17 cellular contexts compared by ENCODE assay signal in the genomic region with DNA sequence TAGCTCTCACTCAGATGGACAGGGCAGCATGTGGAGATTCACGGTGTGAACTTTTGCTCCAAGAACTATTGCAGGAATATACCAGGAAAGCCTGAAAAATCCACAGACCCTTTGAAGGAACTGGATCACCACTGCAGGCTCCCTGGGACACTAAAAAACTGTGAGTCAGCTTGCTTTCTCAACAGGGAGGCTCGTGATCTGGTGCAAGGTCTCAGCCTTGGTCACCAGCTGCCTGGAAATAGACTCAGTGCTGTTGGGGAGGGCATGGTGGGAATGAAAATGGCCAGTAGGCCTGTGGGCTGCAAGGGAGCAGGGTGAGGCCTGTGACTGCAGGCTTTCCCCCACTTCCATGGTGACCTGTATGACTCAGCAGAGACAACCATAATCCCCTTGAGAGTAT.
"Had no signal": no experiment of that assay in that cellular context is flagged by ENCODE, and none has a peak within 500 bp of the region (broad histone marks: within the 10 kb centered on the region; RNA-seq: fewer than 3 reads in every experiment).

No MANE protein-coding gene starts in this region.

- H3K4me1 ChIP-seq: foreskin keratinocyte had no signal

- H3K27me3 ChIP-seq: brain microvascular endothelial cell, foreskin keratinocyte had no signal

- H3K9me3 Mint-ChIP-seq: activated naive CD4-positive, alpha-beta T cell treated with anti-CD3 and anti-CD28 coated beads, Interleukin-2, amount 10 ng/mL, durations not matched to agents 7 days and 5 days; activated T-helper 2 cell treated with anti-CD3 and anti-CD28 coated beads, Interferon-gamma antibody, Interleukin-2, Interleukin-4, amounts not matched to agents 10 μg/mL and 5 μg/mL and 100 μg/mL, durations not matched to agents 14 hours and 24 hours and 36 hours; type B pancreatic cell had no signal

- H3K36me3 ChIP-seq: brain microvascular endothelial cell had no signal

- H3K27ac ChIP-seq: brain microvascular endothelial cell, foreskin keratinocyte had no signal

- H3K4me3 Mint-ChIP-seq: activated naive CD4-positive, alpha-beta T cell treated with anti-CD3 and anti-CD28 coated beads, Interleukin-2, amount 10 ng/mL, durations not matched to agents 7 days and 5 days; endodermal cell; immature natural killer cell; natural killer cell; T-helper 17 cell; type B pancreatic cell had no signal

- DNase-seq: activated CD4-positive, alpha-beta T cell treated with anti-CD3 and anti-CD28 coated beads, Interleukin-2, amount 50 U/mL, for 1 hour; activated naive CD4-positive, alpha-beta T cell treated with anti-CD3 and anti-CD28 coated beads, Interleukin-2, amount 10 ng/mL, durations not matched to agents 7 days and 5 days; activated T-cell treated with anti-CD3 and anti-CD28 coated beads for 4 hours; amygdala; brain microvascular endothelial cell; endodermal cell; erythroblast; foreskin keratinocyte; immature natural killer cell; left colon; natural killer cell; right cardiac atrium; stimulated activated CD4-positive, alpha-beta T cell treated with anti-CD3 and anti-CD28 coated beads, Interleukin-1b, Interleukin-23, amount 100 ng/mL, for 48 hours; stimulated activated naive CD4-positive, alpha-beta T cell; T-helper 17 cell had no signal

- ATAC-seq: foreskin keratinocyte, left colon, natural killer cell, right cardiac atrium, T-helper 17 cell had no signal

- H3K4me1 Mint-ChIP-seq: activated naive CD4-positive, alpha-beta T cell treated with anti-CD3 and anti-CD28 coated beads, Interleukin-2, amount 10 ng/mL, durations not matched to agents 7 days and 5 days; endodermal cell; immature natural killer cell; natural killer cell; T-helper 17 cell had no signal

- H3K27ac Mint-ChIP-seq: activated naive CD4-positive, alpha-beta T cell treated with anti-CD3 and anti-CD28 coated beads, Interleukin-2, amount 10 ng/mL, durations not matched to agents 7 days and 5 days; activated T-helper 2 cell treated with anti-CD3 and anti-CD28 coated beads, Interferon-gamma antibody, Interleukin-2, Interleukin-4, amounts not matched to agents 10 μg/mL and 5 μg/mL and 100 μg/mL, durations not matched to agents 14 hours and 24 hours and 36 hours; endodermal cell; immature natural killer cell; natural killer cell; T-helper 17 cell; type B pancreatic cell had no signal

- H3K36me3 Mint-ChIP-seq: activated naive CD4-positive, alpha-beta T cell treated with anti-CD3 and anti-CD28 coated beads, Interleukin-2, amount 10 ng/mL, durations not matched to agents 7 days and 5 days; immature natural killer cell; natural killer cell; type B pancreatic cell had no signal

- H3K27me3 Mint-ChIP-seq: activated naive CD4-positive, alpha-beta T cell treated with anti-CD3 and anti-CD28 coated beads, Interleukin-2, amount 10 ng/mL, durations not matched to agents 7 days and 5 days; type B pancreatic cell had no signal
